Comparison of ENCODE assay signal across 11 cellular contexts in genomic region chr19:49855277-49855675, GRCh38. TPM values are rescaled to one million over a fixed set of nuclear protein-coding genes. Genes with fewer than 3 reads are reported as not detected.
DNase-seq lines count a peak whose midpoint lies in the region; ATAC-seq lines count a peak whose summit lies in the region.
"Had no signal": no experiment of that assay in that cellular context is flagged by ENCODE, and none has a peak within 500 bp of the region (broad histone marks: within the 10 kb centered on the region; RNA-seq: fewer than 3 reads in every experiment).

No MANE protein-coding gene starts in this region.

- no peak for DNase-seq in activated T-cell treated with anti-CD3 and anti-CD28 coated beads, Interleukin-2, amount 50 U/mL, for 24 hours
- no peak for DNase-seq in activated T-cell treated with anti-CD3 and anti-CD28 coated beads, Interleukin-2, amount 50 U/mL, for 72 hours
- DNase-seq in activated naive CD8-positive, alpha-beta T cell treated with anti-CD3 and anti-CD28 coated beads for 36 hours: no peak
- DNase-seq in posterior vena cava (ENCODE audit: low spot score): peak; percentile 72
- DNase-seq in NCI-H748 (lab: John Stamatoyannopoulos, UW; ENCODE audit: unreplicated experiment): no peak
- DNase-seq: ACHN, DMS153, NCI-H1417, NCI-H446 treated with DMSO at 0.1 percent for 48 hours had no signal

- peak overlapping the region; percentile 88 for H3K27ac Mint-ChIP-seq in activated T-cell treated with anti-CD3 and anti-CD28 coated beads, Interleukin-2, amount 50 U/mL, for 24 hours
- H3K27ac Mint-ChIP-seq in activated T-cell treated with anti-CD3 and anti-CD28 coated beads, Interleukin-2, amount 50 U/mL, for 72 hours: no peak overlapping the region
- peak overlapping the region; percentile 17 for H3K27ac Mint-ChIP-seq in activated naive CD8-positive, alpha-beta T cell treated with anti-CD3 and anti-CD28 coated beads for 36 hours

- peak overlapping the region; percentile 23 for H3K4me3 Mint-ChIP-seq in activated T-cell treated with anti-CD3 and anti-CD28 coated beads, Interleukin-2, amount 50 U/mL, for 24 hours
- H3K4me3 Mint-ChIP-seq in activated T-cell treated with anti-CD3 and anti-CD28 coated beads, Interleukin-2, amount 50 U/mL, for 72 hours: no peak overlapping the region
- peak overlapping the region; percentile 22 for H3K4me3 Mint-ChIP-seq in activated naive CD8-positive, alpha-beta T cell treated with anti-CD3 and anti-CD28 coated beads for 36 hours

- intact Hi-C loops in posterior vena cava (cut with DNase I): no loop called here

- H3K4me1 Mint-ChIP-seq in activated T-cell treated with anti-CD3 and anti-CD28 coated beads, Interleukin-2, amount 50 U/mL, for 24 hours (ENCODE audit: low read depth): peaks cover 21% of the 10 kb centered on the region
- peaks cover 24% of the 10 kb centered on the region for H3K4me1 Mint-ChIP-seq in activated T-cell treated with anti-CD3 and anti-CD28 coated beads, Interleukin-2, amount 50 U/mL, for 72 hours (ENCODE audit: low read depth)
- H3K4me1 Mint-ChIP-seq in activated naive CD8-positive, alpha-beta T cell treated with anti-CD3 and anti-CD28 coated beads for 36 hours: peaks cover 16% of the 10 kb centered on the region

- H3K9me3 Mint-ChIP-seq in activated T-cell treated with anti-CD3 and anti-CD28 coated beads, Interleukin-2, amount 50 U/mL, for 24 hours: no peaks in the 10 kb centered on the region
- no peaks in the 10 kb centered on the region for H3K9me3 Mint-ChIP-seq in activated T-cell treated with anti-CD3 and anti-CD28 coated beads, Interleukin-2, amount 50 U/mL, for 72 hours
- no peaks in the 10 kb centered on the region for H3K9me3 Mint-ChIP-seq in activated naive CD8-positive, alpha-beta T cell treated with anti-CD3 and anti-CD28 coated beads for 36 hours

- H3K36me3 Mint-ChIP-seq in activated T-cell treated with anti-CD3 and anti-CD28 coated beads, Interleukin-2, amount 50 U/mL, for 24 hours (ENCODE audit: low read depth): peaks cover 64% of the 10 kb centered on the region
- H3K36me3 Mint-ChIP-seq in activated T-cell treated with anti-CD3 and anti-CD28 coated beads, Interleukin-2, amount 50 U/mL, for 72 hours (ENCODE audit: insufficient read depth in 2 of 2): peaks cover under 1 to 3% of the 10 kb centered on the region in 2 donors
- H3K36me3 Mint-ChIP-seq in activated naive CD8-positive, alpha-beta T cell treated with anti-CD3 and anti-CD28 coated beads for 36 hours: peaks cover 6% of the 10 kb centered on the region

- no peaks in the 10 kb centered on the region for H3K27me3 Mint-ChIP-seq in activated T-cell treated with anti-CD3 and anti-CD28 coated beads, Interleukin-2, amount 50 U/mL, for 24 hours
- no peaks in the 10 kb centered on the region for H3K27me3 Mint-ChIP-seq in activated T-cell treated with anti-CD3 and anti-CD28 coated beads, Interleukin-2, amount 50 U/mL, for 72 hours (ENCODE audit: low read depth)
- no peaks in the 10 kb centered on the region for H3K27me3 Mint-ChIP-seq in activated naive CD8-positive, alpha-beta T cell treated with anti-CD3 and anti-CD28 coated beads for 36 hours

- no peak for ATAC-seq in activated T-cell treated with anti-CD3 and anti-CD28 coated beads, Interleukin-2, amount 50 U/mL, for 72 hours (replicated peaks in 1 of 2)
- ATAC-seq in HG03159 (IDR thresholded peaks at IDR 0.05; ENCODE audit: unreplicated experiment): no peak
- ATAC-seq: pancreas had no signal

RNA-seq across cellular contexts. Expression of gene PTOV1, which starts 4.3 kb away (rescaled TPM):
- 10 to 100 TPM; 63.8 to 73.3 TPM for total RNA-seq in activated T-cell treated with anti-CD3 and anti-CD28 coated beads, Interleukin-2, amount 50 U/mL, for 72 hours
- total RNA-seq in activated naive CD8-positive, alpha-beta T cell treated with anti-CD3 and anti-CD28 coated beads for 36 hours: 10 to 100 TPM; 73.9 to 76.4 TPM
- 10 to 100 TPM; 78.7 to 95.2 TPM for total RNA-seq in posterior vena cava

RNA-seq across cellular contexts. Expression of gene PNKP, which starts 12.1 kb away (rescaled TPM):
- 10 to 100 TPM; 71.1 to 74.5 TPM for total RNA-seq in activated T-cell treated with anti-CD3 and anti-CD28 coated beads, Interleukin-2, amount 50 U/mL, for 72 hours
- total RNA-seq in activated naive CD8-positive, alpha-beta T cell treated with anti-CD3 and anti-CD28 coated beads for 36 hours: 100 to 1,000 TPM in 1 of 2 experiments, 10 to 100 TPM in 1; 78.9 to 143 TPM
- 10 to 100 TPM; 40.5 to 43.4 TPM for total RNA-seq in posterior vena cava

RNA-seq across cellular contexts. Expression of gene AKT1S1, which starts 21.9 kb away (rescaled TPM):
- 10 to 100 TPM; 30.5 to 36.6 TPM for total RNA-seq in activated T-cell treated with anti-CD3 and anti-CD28 coated beads, Interleukin-2, amount 50 U/mL, for 72 hours
- 10 to 100 TPM; 21.0 to 22.7 TPM for total RNA-seq in activated naive CD8-positive, alpha-beta T cell treated with anti-CD3 and anti-CD28 coated beads for 36 hours
- 10 to 100 TPM; 26.5 to 28.9 TPM for total RNA-seq in posterior vena cava

RNA-seq across cellular contexts. Expression of gene TBC1D17, which starts 22.2 kb away (rescaled TPM):
- 10 to 100 TPM; 47.9 to 53.9 TPM for total RNA-seq in activated T-cell treated with anti-CD3 and anti-CD28 coated beads, Interleukin-2, amount 50 U/mL, for 72 hours
- 10 to 100 TPM; 22.6 to 24.0 TPM for total RNA-seq in activated naive CD8-positive, alpha-beta T cell treated with anti-CD3 and anti-CD28 coated beads for 36 hours
- 10 to 100 TPM; 28.7 to 36.3 TPM for total RNA-seq in posterior vena cava

RNA-seq across cellular contexts. Expression of gene MED25, which starts 37.2 kb away (rescaled TPM):
- 10 to 100 TPM; 47.0 to 50.2 TPM for total RNA-seq in activated T-cell treated with anti-CD3 and anti-CD28 coated beads, Interleukin-2, amount 50 U/mL, for 72 hours
- 10 to 100 TPM; 41.6 to 44.8 TPM for total RNA-seq in activated naive CD8-positive, alpha-beta T cell treated with anti-CD3 and anti-CD28 coated beads for 36 hours
- 10 to 100 TPM; 25.6 to 25.9 TPM for total RNA-seq in posterior vena cava

Comparison
In these comparisons a context has a peak if more than half of its experiments do, and no peak if none do; other contexts are left out.
1. H3K4me3 Mint-ChIP-seq: peak in activated T-cell treated with anti-CD3 and anti-CD28 coated beads, Interleukin-2, amount 50 U/mL, for 24 hours (single experiment) and activated naive CD8-positive, alpha-beta T cell treated with anti-CD3 and anti-CD28 coated beads for 36 hours (single experiment); none in activated T-cell treated with anti-CD3 and anti-CD28 coated beads, Interleukin-2, amount 50 U/mL, for 72 hours (0 of 2).